19 cellular contexts compared by ENCODE assay signal in genomic region chr3:39962566-39962965, GRCh38.
DNase-seq lines count a peak whose midpoint lies in the region; ATAC-seq and TF ChIP-seq lines count a peak whose summit lies in the region.
"Had no signal": no experiment of that assay in that cellular context is flagged by ENCODE, and none has a peak within 500 bp of the region (broad histone marks: within the 10 kb centered on the region; RNA-seq: fewer than 3 reads in every experiment).

No MANE protein-coding gene starts in this region.

- no peak overlapping the region for H3K9ac ChIP-seq in PC-3 (ENCODE audit: low read length)

- H3K36me3 ChIP-seq in right atrium auricular region (no peaks in the 10 kb centered on the region), PC-3 (ENCODE audit: low read depth, low read length) (no peaks in the 10 kb centered on the region)
- H3K36me3 ChIP-seq: adrenal gland, thoracic aorta had no signal

- intact Hi-C loops in Right ventricle myocardium superior (cut with DNase I) (no loop called here), PC-3 (cut with micrococcal nuclease) (no loop called here)

- H3K9me3 ChIP-seq in right atrium auricular region (no peaks in the 10 kb centered on the region), PC-3 (ENCODE audit: low read length) (no peaks in the 10 kb centered on the region)
- H3K9me3 ChIP-seq: adrenal gland, thoracic aorta had no signal

- CTCF ChIA-PET in PC-3 (lab: Charles Lee), result no interaction called here

- H2AFZ ChIP-seq in PC-3 (ENCODE audit: low read length), result no peak overlapping the region

- ATAC-seq in Right ventricle myocardium superior (ENCODE audit: poor library complexity), result peak; percentile 83
- no peak for ATAC-seq in GM18909 (IDR thresholded peaks at IDR 0.05; ENCODE audit: poor library complexity, unreplicated experiment)
- no peak for ATAC-seq in PC-3
- ATAC-seq: naive thymus-derived CD8-positive, alpha-beta T cell had no signal

- TF ChIP-seq CTCF in right atrium auricular region (IDR thresholded peaks at IDR 0.05) (no peak), fibroblast of mammary gland (conservative IDR thresholded peaks at IDR 0.05; ENCODE audit: control insufficient read depth, insufficient read depth, low read depth, low read length) (no peak), PC-3 (conservative IDR thresholded peaks at IDR 0.05; ENCODE audit: low read depth, low read length) (no peak)

- H3K4me3 ChIP-seq in right atrium auricular region (no peak overlapping the region), fibroblast of mammary gland (ENCODE audit: control insufficient read depth, low read depth, low read length) (no peak overlapping the region), PC-3 (ENCODE audit: low read length) (no peak overlapping the region)
- H3K4me3 ChIP-seq: adrenal gland, smooth muscle cell, thoracic aorta had no signal

- H3K79me2 ChIP-seq in PC-3 (ENCODE audit: low read length), result no peaks in the 10 kb centered on the region

- POLR2A ChIA-PET in PC-3 (lab: Charles Lee; ENCODE audit: unreplicated experiment), result no interaction called here

- DNase-seq in Right ventricle myocardium superior (no peak), right atrium auricular region (ENCODE audit: low spot score) (no peak), fibroblast of mammary gland (ENCODE audit: low read depth) (peak; percentile 33), mucosa of gallbladder (ENCODE audit: low spot score) (peak; percentile 17), GM19238 (ENCODE audit: insufficient read length, low spot score) (no peak), PC-3 (no peak)
- no peak for DNase-seq in central memory CD4-positive, alpha-beta T cell
- DNase-seq: activated CD4-positive, alpha-beta T cell treated with anti-CD3 and anti-CD28 coated beads for 48 hours; activated effector memory CD4-positive, alpha-beta T cell treated with Interleukin-2 at 50 U/mL for 16 hours; adrenal gland; DMS153; immature natural killer cell; naive thymus-derived CD8-positive, alpha-beta T cell; NCI-H1694 treated with DMSO at 0.1 percent for 48 hours; stimulated activated CD4-positive, alpha-beta T cell treated with anti-CD3 and anti-CD28 coated beads, Interleukin-4, amount 100 ng/mL, for 4 hours had no signal

- no peaks in the 10 kb centered on the region for H4K20me1 ChIP-seq in PC-3 (ENCODE audit: low read length)

- BruUV-seq in PC-3 (replicated peaks; lab: Mats Ljungman, UMichigan), result no TSS peak

- H3F3A ChIP-seq in PC-3 (ENCODE audit: low read length, unreplicated experiment), result no peaks in the 10 kb centered on the region

- H3K9me2 ChIP-seq in PC-3 (replicated peaks; ENCODE audit: low read length), result no peaks in the 10 kb centered on the region

- H3K4me1 ChIP-seq in right atrium auricular region (peaks cover 0 to 29% of the 10 kb centered on the region in 2 donors), PC-3 (ENCODE audit: insufficient read depth, low read length) (no peaks in the 10 kb centered on the region)

- H3K27ac ChIP-seq in right atrium auricular region (peak overlapping the region in 1 of 2 donors; percentile 60), PC-3 (ENCODE audit: low read length) (no peak overlapping the region)
- H3K27ac ChIP-seq: RWPE1 had no signal

- no peaks in the 10 kb centered on the region for H3K27me3 ChIP-seq in right atrium auricular region
- H3K27me3 ChIP-seq in PC-3 (ENCODE audit: low read length), result no peaks in the 10 kb centered on the region; the same call in 1 of the 2 replicates
- H3K27me3 ChIP-seq: adrenal gland had no signal

- H3K4me2 ChIP-seq in PC-3 (ENCODE audit: low read length), result no peak overlapping the region
- H3K4me2 ChIP-seq: smooth muscle cell had no signal

Comparison
In these comparisons a context has a peak if more than half of its experiments do, and no peak if none do; other contexts are left out.
1. DNase-seq: peak in fibroblast of mammary gland (single experiment) and mucosa of gallbladder (single experiment); none in Right ventricle myocardium superior (single experiment), right atrium auricular region (single experiment), central memory CD4-positive, alpha-beta T cell (single experiment), GM19238 (single experiment) and PC-3 (single experiment).